Comparison of ENCODE assay signal across 10 cellular contexts in genomic region chr22:45511847-45512261, GRCh38. TPM values are rescaled to one million over a fixed set of nuclear protein-coding genes. Genes with fewer than 3 reads are reported as not detected.
A peak's percentile ranks its signal among the peaks of the same experiment; 100 is the strongest.
DNase-seq lines count a peak whose midpoint lies in the region; ATAC-seq and TF ChIP-seq lines count a peak whose summit lies in the region.
"Had no signal": no experiment of that assay in that cellular context is flagged by ENCODE, and none has a peak within 500 bp of the region (broad histone marks: within the 10 kb centered on the region; RNA-seq: fewer than 3 reads in every experiment).

No MANE protein-coding gene starts in this region.

- no peaks in the 10 kb centered on the region for H3F3A ChIP-seq in PC-3 (ENCODE audit: low read length, unreplicated experiment)

- BruUV-seq in PC-3 (replicated peaks; lab: Mats Ljungman, UMichigan): no TSS peak

- H3K27ac ChIP-seq in ascending aorta (peak overlapping the region; percentile 68 to 70), heart right ventricle (peak overlapping the region; percentile 35 to 79 (median 58)), prostate gland (peak overlapping the region; percentile 45 to 56), PC-3 (ENCODE audit: low read length) (no peak overlapping the region)

- H3K9ac ChIP-seq in PC-3 (ENCODE audit: low read length): no peak overlapping the region

- no peaks in the 10 kb centered on the region for H3K79me2 ChIP-seq in PC-3 (ENCODE audit: low read length)

- POLR2A ChIA-PET in BJ (lab: Charles Lee) (interaction anchor here (0.6 kb wide), 1 partner anchor 20 kb away, joined by 3 read pairs; no protein-coding TSS in a partner anchor), PC-3 (lab: Charles Lee; ENCODE audit: unreplicated experiment) (no interaction called here)

- H4K20me1 ChIP-seq in PC-3 (ENCODE audit: low read length): no peaks in the 10 kb centered on the region

- H3K9me3 ChIP-seq in ascending aorta (no peaks in the 10 kb centered on the region), heart right ventricle (no peaks in the 10 kb centered on the region), prostate gland (no peaks in the 10 kb centered on the region), PC-3 (ENCODE audit: low read length) (no peaks in the 10 kb centered on the region)
- H3K9me3 ChIP-seq: Caco-2 had no signal

- H3K36me3 ChIP-seq in BJ (ENCODE audit: control insufficient read depth, insufficient read depth, low read length): peaks cover 50% of the 10 kb centered on the region
- no peaks in the 10 kb centered on the region for H3K36me3 ChIP-seq in ascending aorta
- no peaks in the 10 kb centered on the region for H3K36me3 ChIP-seq in heart right ventricle
- H3K36me3 ChIP-seq in prostate gland: no peaks in the 10 kb centered on the region
- H3K36me3 ChIP-seq in PC-3 (ENCODE audit: low read depth, low read length): no peaks in the 10 kb centered on the region

- 60 to 61% methylated on average over 8 of the region's 8 CpGs for WGBS in heart right ventricle, 2 donors
- 57% methylated on average over 8 of the region's 8 CpGs for WGBS in prostate gland

- H3K4me3 ChIP-seq in BJ (ENCODE audit: low read depth, low read length): no peak overlapping the region
- H3K4me3 ChIP-seq in ascending aorta: no peak overlapping the region
- no peak overlapping the region for H3K4me3 ChIP-seq in heart right ventricle
- H3K4me3 ChIP-seq in prostate gland: no peak overlapping the region
- no peak overlapping the region for H3K4me3 ChIP-seq in PC-3 (ENCODE audit: low read length)

- ATAC-seq in heart right ventricle (peak; percentile 79 to 92 (median 86)), GM19452 (IDR thresholded peaks at IDR 0.05; ENCODE audit: unreplicated experiment) (no peak), PC-3 (no peak)

- TF ChIP-seq CTCF in BJ (IDR thresholded peaks at IDR 0.05; ENCODE audit: insufficient read depth, low read depth, low read length) (no peak), ascending aorta (IDR thresholded peaks at IDR 0.05) (no peak), heart right ventricle (IDR thresholded peaks at IDR 0.05) (no peak), prostate gland (IDR thresholded peaks at IDR 0.05) (no peak), PC-3 (conservative IDR thresholded peaks at IDR 0.05; ENCODE audit: low read depth, low read length) (no peak)

- H3K4me2 ChIP-seq in PC-3 (ENCODE audit: low read length): no peak overlapping the region

- H3K4me1 ChIP-seq in ascending aorta: peaks cover 12 to 43% of the 10 kb centered on the region in 2 donors
- H3K4me1 ChIP-seq in heart right ventricle: peaks cover 3 to 68% (median 29%) of the 10 kb centered on the region in 9 donors
- no peaks in the 10 kb centered on the region for H3K4me1 ChIP-seq in prostate gland (replicated peaks)
- no peaks in the 10 kb centered on the region for H3K4me1 ChIP-seq in PC-3 (ENCODE audit: insufficient read depth, low read length)

- intact Hi-C loops in ascending aorta (cut with DNase I): loop anchor here (2.0 kb wide), 1 partner anchor 41 kb away; no protein-coding TSS in a partner anchor
- intact Hi-C loops in heart right ventricle (cut with DNase I): loop anchor here in 3 of 10 donors (2.0 to 10.0 kb wide), 3 partner anchors 40 to 67 kb away; no protein-coding TSS in a partner anchor
- intact Hi-C loops in prostate gland (cut with DNase I): no loop called here
- intact Hi-C loops in PC-3 (cut with micrococcal nuclease): no loop called here

- CTCF ChIA-PET in BJ (lab: Yijun Ruan, JAX) (interaction anchor here (0.7 to 5.7 kb wide), 6 partner anchors 7 to 70 kb away, joined by 3 to 19 read pairs (median 4); no protein-coding TSS in a partner anchor), PC-3 (lab: Charles Lee) (no interaction called here)

- H3K9me2 ChIP-seq in PC-3 (replicated peaks; ENCODE audit: low read length): no peaks in the 10 kb centered on the region

- no peaks in the 10 kb centered on the region for H3K27me3 ChIP-seq in BJ (ENCODE audit: control insufficient read depth, insufficient read depth, low read length)
- H3K27me3 ChIP-seq in ascending aorta: no peaks in the 10 kb centered on the region
- H3K27me3 ChIP-seq in heart right ventricle: peaks cover 0 to 1% (median 0%) of the 10 kb centered on the region in 7 donors
- H3K27me3 ChIP-seq in prostate gland (replicated peaks; ENCODE audit: insufficient read depth): no peaks in the 10 kb centered on the region
- H3K27me3 ChIP-seq in PC-3 (ENCODE audit: low read length): no peaks in the 10 kb centered on the region

- TF ChIP-seq POLR2A in prostate gland (IDR thresholded peaks at IDR 0.05): no peak

- peak; percentile 72 for DNase-seq in BJ (ENCODE audit: low read depth)
- peak; percentile 34 to 87 for DNase-seq in ascending aorta (ENCODE audit: low spot score in 2 of 2)
- DNase-seq in heart right ventricle: peak; percentile 62 to 73
- DNase-seq in prostate gland (ENCODE audit: low spot score): no peak
- no peak for DNase-seq in PC-3
- DNase-seq in stimulated activated naive CD4-positive, alpha-beta T cell treated with Interleukin-2 at 50 U/mL for 16 hours (lab: John Stamatoyannopoulos, UW): no peak
- no peak for DNase-seq in OCI-M2 (lab: John Stamatoyannopoulos, UW; ENCODE audit: unreplicated experiment)
- DNase-seq: Caco-2, NCI-H2081 had no signal

- H2AFZ ChIP-seq in PC-3 (ENCODE audit: low read length): no peak overlapping the region

RNA-seq across cellular contexts. Expression of gene FBLN1, which starts 9.2 kb away (rescaled TPM):
- polyA plus RNA-seq in BJ (2011; rRNA removed): 681 and 1,033 TPM in 2 replicates
- 344 and 433 TPM in 2 replicates for polyA minus RNA-seq in BJ (2011; rRNA and poly(A)+ RNA removed)
- 580 TPM for total RNA-seq in ascending aorta
- 100 to 1,000 TPM in 1 of 10 donors, 10 to 100 TPM in 9; 31.3 to 126 (median 51.0) TPM for total RNA-seq in heart right ventricle
- 10 to 100 TPM; 36.4 to 77.0 TPM for polyA plus RNA-seq in heart right ventricle
- total RNA-seq in prostate gland: 100 to 1,000 TPM; 125 to 144 TPM
- 13.4 and 17.4 TPM in 2 replicates for total RNA-seq in PC-3 (2014; rRNA removed)

Comparison
In these comparisons a context has a peak if more than half of its experiments do, and no peak if none do; other contexts are left out.
1. DNase-seq: peak in BJ (single experiment), ascending aorta (2 of 2) and heart right ventricle (2 of 2); none in prostate gland (single experiment), PC-3 (single experiment), stimulated activated naive CD4-positive, alpha-beta T cell treated with Interleukin-2 at 50 U/mL for 16 hours (single experiment) and OCI-M2 (single experiment).
2. ATAC-seq: peak in heart right ventricle (8 of 8); none in GM19452 (single experiment) and PC-3 (single experiment).